Comparison of ENCODE assay signal across 22 cellular contexts in genomic region chr1:172277989-172278388, GRCh38.
DNase-seq lines count a peak whose midpoint lies in the region; ATAC-seq, FAIRE-seq and TF ChIP-seq lines count a peak whose summit lies in the region.
"Had no signal": no experiment of that assay in that cellular context is flagged by ENCODE, and none has a peak within 500 bp of the region (broad histone marks: within the 10 kb centered on the region; RNA-seq: fewer than 3 reads in every experiment).

No MANE protein-coding gene starts in this region.

- in situ Hi-C loops in Panc1 (cut with HindIII; ENCODE audit: low pct_unique_long_range_greater_than_20kb, low sequenced_read_pairs) = no loop called here

- H3K4me3 ChIP-seq in Panc1 (ENCODE audit: low read depth in 2 of 2, low read length in 2 of 2) = no peak overlapping the region
- H3K4me3 ChIP-seq in iPS-20b (ENCODE audit: low read length) = peak overlapping the region; percentile 11; the same call in 1 of the 2 replicates
- H3K4me3 ChIP-seq in smooth muscle cell = no peak overlapping the region
- H3K4me3 ChIP-seq in small intestine (ENCODE audit: low read depth in 1 of 2, low read length in 2 of 2) = no peak overlapping the region
- H3K4me3 ChIP-seq: MG63, Peyer's patch had no signal

- no peak overlapping the region for H3K4me3 Mint-ChIP-seq in activated T-cell treated with anti-CD3 and anti-CD28 coated beads, Interleukin-2, amount 50 U/mL, for 24 hours
- H3K4me3 Mint-ChIP-seq: B cell; CD4-positive, alpha-beta memory T cell had no signal

- peaks cover 18% of the 10 kb centered on the region for H3K4me1 Mint-ChIP-seq in activated T-cell treated with anti-CD3 and anti-CD28 coated beads, Interleukin-2, amount 50 U/mL, for 24 hours (ENCODE audit: low read depth)

- TF ChIP-seq CTCF in Panc1 (IDR thresholded peaks at IDR 0.05) (no peak), smooth muscle cell (IDR thresholded peaks at IDR 0.05; ENCODE audit: borderline replicate concordance, insufficient read depth, poor library complexity, severe bottlenecking) (no peak)

- H3K9me3 ChIP-seq in Panc1 (ENCODE audit: control insufficient read depth, insufficient read depth, low read depth, low read length) (no peaks in the 10 kb centered on the region), iPS-20b (ENCODE audit: insufficient read depth, low read depth, low read length) (no peaks in the 10 kb centered on the region), smooth muscle cell (replicated peaks; ENCODE audit: low read depth) (no peaks in the 10 kb centered on the region), small intestine (ENCODE audit: control insufficient read depth, low read depth) (no peaks in the 10 kb centered on the region)
- H3K9me3 ChIP-seq: MG63, Peyer's patch had no signal

- H3K27me3 ChIP-seq in Panc1 (ENCODE audit: control insufficient read depth, insufficient read depth, low read length) = no peaks in the 10 kb centered on the region
- H3K27me3 ChIP-seq in iPS-20b (ENCODE audit: insufficient read depth, low read length) = peaks cover 21% of the 10 kb centered on the region; the same call in 1 of the 2 replicates
- H3K27me3 ChIP-seq in smooth muscle cell (ENCODE audit: low read depth) = no peaks in the 10 kb centered on the region
- H3K27me3 ChIP-seq in small intestine (ENCODE audit: control insufficient read depth in 2 of 2, insufficient read depth in 2 of 2, low read length in 2 of 2) = no peaks in the 10 kb centered on the region
- H3K27me3 ChIP-seq: MG63, Peyer's patch had no signal

- H3K4me1 ChIP-seq in Panc1 (ENCODE audit: control insufficient read depth, insufficient read depth, low read length) = no peaks in the 10 kb centered on the region; the same call in 1 of the 2 replicates
- peaks cover 25% of the 10 kb centered on the region; the same call in 1 of the 2 replicates for H3K4me1 ChIP-seq in iPS-20b (ENCODE audit: insufficient read depth, low read length)
- H3K4me1 ChIP-seq in smooth muscle cell (ENCODE audit: low read depth) = peaks cover 36% of the 10 kb centered on the region
- no peaks in the 10 kb centered on the region for H3K4me1 ChIP-seq in small intestine (ENCODE audit: control insufficient read depth in 2 of 2, insufficient read depth in 1 of 2, low read depth in 1 of 2, low read length in 1 of 2)
- H3K4me1 ChIP-seq: Peyer's patch had no signal

- peak overlapping the region; percentile 77 for H3K4me2 ChIP-seq in smooth muscle cell

- H3K9me3 Mint-ChIP-seq in activated T-cell treated with anti-CD3 and anti-CD28 coated beads, Interleukin-2, amount 50 U/mL, for 24 hours = no peaks in the 10 kb centered on the region
- H3K9me3 Mint-ChIP-seq: H9 had no signal

- CTCF ChIA-PET in Panc1 (lab: Charles Lee) = no interaction called here

- H3K27me3 Mint-ChIP-seq in activated T-cell treated with anti-CD3 and anti-CD28 coated beads, Interleukin-2, amount 50 U/mL, for 24 hours = no peaks in the 10 kb centered on the region
- H3K27me3 Mint-ChIP-seq: B cell; CD4-positive, alpha-beta memory T cell had no signal

- ATAC-seq in Panc1 = no peak

- peak; percentile 39 for DNase-seq in DMS53 treated with DMSO at 0.1 percent for 48 hours (lab: John Stamatoyannopoulos, UW; ENCODE audit: unreplicated experiment)
- no peak for DNase-seq in Panc1 (ENCODE audit: low read depth, low spot score)
- no peak for DNase-seq in smooth muscle cell (lab: John Stamatoyannopoulos, UW; ENCODE audit: unreplicated experiment)
- no peak for DNase-seq in activated T-cell treated with anti-CD3 and anti-CD28 coated beads, Interleukin-2, amount 50 U/mL, for 24 hours
- DNase-seq in activated naive CD4-positive, alpha-beta T cell treated with anti-CD3 and anti-CD28 coated beads, Interleukin-2, amount 50 U/mL, for 16 hours = no peak
- DNase-seq in activated CD4-positive, alpha-beta T cell treated with anti-CD3 and anti-CD28 coated beads, Interleukin-2, amount 50 U/mL, for 48 hours = no peak
- no peak for DNase-seq in small intestine
- DNase-seq: CD4-positive, alpha-beta memory T cell; GF-D8; KG1; NCI-H1092 treated with DMSO at 0.1 percent for 48 hours; NCI-H1694; NCI-H2107; NCI-H82; Peyer's patch; Right ventricle myocardium superior had no signal

- H3K27ac ChIP-seq in Panc1 (ENCODE audit: low read length) (peak overlapping the region; percentile 76; the same call in 1 of the 2 replicates), iPS-20b (ENCODE audit: low read length) (no peak overlapping the region), smooth muscle cell (ENCODE audit: low read depth) (peak overlapping the region; percentile 95), small intestine (ENCODE audit: low read depth in 1 of 2, low read length in 1 of 2) (no peak overlapping the region)
- H3K27ac ChIP-seq: Peyer's patch had no signal

- H3K36me3 Mint-ChIP-seq in activated T-cell treated with anti-CD3 and anti-CD28 coated beads, Interleukin-2, amount 50 U/mL, for 24 hours (ENCODE audit: low read depth) = no peaks in the 10 kb centered on the region
- H3K36me3 Mint-ChIP-seq: CD4-positive, alpha-beta memory T cell had no signal

- no peaks in the 10 kb centered on the region for H3K79me2 ChIP-seq in smooth muscle cell (ENCODE audit: low read depth)

- H2AFZ ChIP-seq in smooth muscle cell (ENCODE audit: low read depth) = no peak overlapping the region

- H3K36me3 ChIP-seq in Panc1 (ENCODE audit: control insufficient read depth, insufficient read depth, low read length) (no peaks in the 10 kb centered on the region), iPS-20b (ENCODE audit: insufficient read depth, low read depth, low read length) (no peaks in the 10 kb centered on the region), smooth muscle cell (ENCODE audit: low read depth) (no peaks in the 10 kb centered on the region), small intestine (ENCODE audit: control insufficient read depth in 2 of 2, insufficient read depth in 2 of 2, low read length in 2 of 2) (no peaks in the 10 kb centered on the region)
- H3K36me3 ChIP-seq: MG63, Peyer's patch had no signal

- no peak overlapping the region for H3K27ac Mint-ChIP-seq in activated T-cell treated with anti-CD3 and anti-CD28 coated beads, Interleukin-2, amount 50 U/mL, for 24 hours
- H3K27ac Mint-ChIP-seq: B cell; CD4-positive, alpha-beta memory T cell had no signal

- BruUV-seq in Panc1 (replicated peaks; lab: Mats Ljungman, UMichigan) = no TSS peak

- POLR2A ChIA-PET in Panc1 (lab: Charles Lee) = interaction anchor here (0.6 kb wide), 1 partner anchor 16 kb away, joined by 7 read pairs; no protein-coding TSS in a partner anchor

- 97% methylated on average over 1 of the region's 1 CpG for WGBS in smooth muscle cell (ENCODE audit: low lambda C conversion rate)
- WGBS in small intestine, 3 donors = 97 to 100% (median 100%) methylated on average over 1 of the region's 1 CpG

- H3K9ac ChIP-seq in iPS-20b (ENCODE audit: low read depth, low read length) (no peak overlapping the region), smooth muscle cell (ENCODE audit: low read depth) (no peak overlapping the region)

- intact Hi-C loops in Panc1 (cut with micrococcal nuclease; ENCODE audit: unreplicated experiment) = no loop called here

- no peaks in the 10 kb centered on the region for H4K20me1 ChIP-seq in smooth muscle cell (ENCODE audit: low read depth)

- peaks cover 20% of the 10 kb centered on the region for H3F3A ChIP-seq in smooth muscle cell (ENCODE audit: low read depth)

- FAIRE-seq in small intestine (lab: Jason Lieb, UNC) = no peak
- FAIRE-seq: D721Med, HTR-8/SVneo had no signal

Comparison
In these comparisons a context has a peak if more than half of its experiments do, and no peak if none do; other contexts are left out.
1. H3K27ac ChIP-seq: peak in Panc1 (single experiment) and smooth muscle cell (single experiment); none in iPS-20b (single experiment) and small intestine (0 of 2).